Comparison of ENCODE assay signal across 1 cellular context in the genomic region with DNA sequence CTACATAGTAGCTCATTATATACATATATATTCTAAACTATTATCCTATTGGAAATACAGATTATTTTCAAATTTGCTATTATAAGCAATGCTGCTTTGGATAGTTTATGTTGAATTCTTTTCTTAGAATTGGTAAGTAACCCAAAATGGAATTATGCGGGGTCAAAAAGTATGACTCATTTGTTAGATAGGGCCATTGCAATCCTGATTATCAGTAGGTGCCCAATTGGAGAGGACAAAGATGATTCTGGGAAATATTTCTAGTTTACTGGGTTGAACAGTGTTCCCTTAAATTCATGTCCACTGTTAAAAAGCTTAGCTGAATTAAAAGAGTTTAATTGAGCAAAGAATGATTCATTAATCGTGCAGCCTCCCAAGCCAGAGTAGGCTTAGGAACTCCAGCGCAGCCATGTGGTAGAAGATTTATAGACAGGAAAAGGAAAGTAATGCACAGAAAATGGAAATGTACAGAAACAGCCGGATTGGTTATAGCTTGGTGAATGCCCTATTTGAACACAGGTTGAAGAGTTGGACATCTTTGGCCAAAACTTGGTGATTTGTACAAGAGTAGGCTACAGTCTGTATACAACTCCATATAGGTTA.
TF ChIP-seq lines count a peak whose summit lies in the region.

No MANE protein-coding gene starts in this region.

TF ChIP-seq in K562, 482 proteins besides CTCF, POLR2A, EP300 and RAD21 (continued from another document):
- TF ChIP-seq, protein P1, sequence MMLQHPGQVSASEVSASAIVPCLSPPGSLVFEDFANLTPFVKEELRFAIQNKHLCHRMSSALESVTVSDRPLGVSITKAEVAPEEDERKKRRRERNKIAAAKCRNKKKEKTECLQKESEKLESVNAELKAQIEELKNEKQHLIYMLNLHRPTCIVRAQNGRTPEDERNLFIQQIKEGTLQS (IDR thresholded peaks at IDR 0.05) = peak; percentile 60
- TF ChIP-seq, protein P1 (CRISPR knock-in tag; conservative IDR thresholded peaks at IDR 0.05) = no peak
